Comparison of ENCODE assay signal across 9 cellular contexts in genomic region chr1:25566186-25566729, GRCh38. TPM values are rescaled to one million over a fixed set of nuclear protein-coding genes. Genes with fewer than 3 reads are reported as not detected.
DNase-seq lines count a peak whose midpoint lies in the region; ATAC-seq and TF ChIP-seq lines count a peak whose summit lies in the region.
"Had no signal": no experiment of that assay in that cellular context is flagged by ENCODE, and none has a peak within 500 bp of the region (broad histone marks: within the 10 kb centered on the region; RNA-seq: fewer than 3 reads in every experiment).

No MANE protein-coding gene starts in this region.

- peak overlapping the region; percentile 42 for H3K4me3 ChIP-seq in OCI-LY7 (ENCODE audit: low read depth, low read length, poor library complexity, severe bottlenecking)
- no peak overlapping the region for H3K4me3 ChIP-seq in endodermal cell (ENCODE audit: low read length)
- peak overlapping the region in 1 of 4 donors; percentile 9 for H3K4me3 ChIP-seq in sigmoid colon

- peak overlapping the region; percentile 17; the same call in 1 of the 2 replicates for H2AFZ ChIP-seq in OCI-LY7 (ENCODE audit: low read length)

- intact Hi-C loops in OCI-LY7 (cut with micrococcal nuclease; ENCODE audit: unreplicated experiment) = loop anchor here (1.0 kb wide), 2 partner anchors 46 to 244 kb away; no protein-coding TSS in a partner anchor
- intact Hi-C loops in sigmoid colon (cut with DNase I) = loop anchor here (2.0 kb wide), 1 partner anchor 21 kb away; no protein-coding TSS in a partner anchor

- CTCF ChIA-PET in OCI-LY7 (lab: Charles Lee; ENCODE audit: unreplicated experiment) = interaction anchor here (0.6 to 2.1 kb wide), 7 partner anchors 13 to 196 kb away, joined by 3 to 23 read pairs (median 4); no protein-coding TSS in a partner anchor

- H3K36me3 ChIP-seq in OCI-LY7 (ENCODE audit: insufficient read depth, low read length) = peaks cover 13% of the 10 kb centered on the region; the same call in 1 of the 2 replicates
- H3K36me3 ChIP-seq in endodermal cell (ENCODE audit: control insufficient read depth, insufficient read depth, low read length) = no peaks in the 10 kb centered on the region
- H3K36me3 ChIP-seq in sigmoid colon = peaks cover 0 to 20% (median 2%) of the 10 kb centered on the region in 4 donors

- ATAC-seq in GM21576 (IDR thresholded peaks at IDR 0.05; ENCODE audit: unreplicated experiment) = no peak

- H3K27me3 ChIP-seq in endodermal cell (ENCODE audit: control insufficient read depth, insufficient read depth, low read length, poor library complexity, severe bottlenecking) = no peaks in the 10 kb centered on the region
- H3K27me3 ChIP-seq in sigmoid colon = no peaks in the 10 kb centered on the region

- peak overlapping the region; percentile 77 for H3K4me2 ChIP-seq in OCI-LY7 (ENCODE audit: low read length)

- no peaks in the 10 kb centered on the region for H3K36me3 Mint-ChIP-seq in endodermal cell (ENCODE audit: low read depth)

- WGBS in endodermal cell (ENCODE audit: insufficient coverage in 1 of 2, insufficient read length in 1 of 2), 2 experiments = 76 to 83% methylated on average over 6 to 9 of the region's 9 CpGs
- 49 to 74% methylated on average over 9 of the region's 9 CpGs for WGBS in sigmoid colon, 2 donors

- H3K9ac ChIP-seq in endodermal cell (ENCODE audit: extremely low read depth, low read length, poor library complexity, severe bottlenecking) = no peak overlapping the region

- H3K9me2 ChIP-seq in OCI-LY7 (ENCODE audit: insufficient read depth, low read length) = no peaks in the 10 kb centered on the region

- H3K4me3 Mint-ChIP-seq in endodermal cell = no peak overlapping the region

- TF ChIP-seq POLR2A in sigmoid colon (IDR thresholded peaks at IDR 0.05) = no peak

- no peak overlapping the region for H3K27ac Mint-ChIP-seq in endodermal cell

- H3K9me3 ChIP-seq in OCI-LY7 (ENCODE audit: low read length) = no peaks in the 10 kb centered on the region
- no peaks in the 10 kb centered on the region for H3K9me3 ChIP-seq in endodermal cell (ENCODE audit: control insufficient read depth, low read length)
- H3K9me3 ChIP-seq in sigmoid colon = no peaks in the 10 kb centered on the region

- H3K27me3 Mint-ChIP-seq in endodermal cell (ENCODE audit: insufficient read depth) = no peaks in the 10 kb centered on the region

- peak overlapping the region; percentile 75 for H3K27ac ChIP-seq in OCI-LY7 (ENCODE audit: low read depth, low read length, poor library complexity, severe bottlenecking)
- H3K27ac ChIP-seq in endodermal cell (ENCODE audit: low read depth, low read length) = peak overlapping the region; percentile 83
- peak overlapping the region; percentile 76 to 91 (median 86) for H3K27ac ChIP-seq in sigmoid colon

- TF ChIP-seq EP300 in sigmoid colon (IDR thresholded peaks at IDR 0.05) = no peak

- peaks cover 13% of the 10 kb centered on the region for H3K4me1 Mint-ChIP-seq in endodermal cell

- H4K20me1 ChIP-seq in OCI-LY7 (ENCODE audit: insufficient read depth, low read length) = no peaks in the 10 kb centered on the region

- POLR2A ChIA-PET in OCI-LY7 (lab: Charles Lee) = interaction anchor here (0.6 to 4.0 kb wide), 10 partner anchors 11 to 327 kb away, joined by 3 to 51 read pairs (median 3); partner anchors contain the start of gene LDLRAP1

- H3K79me2 ChIP-seq in OCI-LY7 (ENCODE audit: insufficient read depth, low read depth, low read length) = 0 out of 2 replicates have a peak, but pooled peaks cover 4% of the 10 kb centered on the region

- H3K9me3 Mint-ChIP-seq in endodermal cell = no peaks in the 10 kb centered on the region

- DNase-seq in DMS153 treated with DMSO at 0.1 percent for 48 hours (lab: John Stamatoyannopoulos, UW; ENCODE audit: unreplicated experiment) (peak; percentile 20), OCI-LY7 (ENCODE audit: low spot score) (peak; percentile 25), endodermal cell (no peak), sigmoid colon (no peak), midbrain (lab: John Stamatoyannopoulos, UW) (no peak), CD1c-positive myeloid dendritic cell (ENCODE audit: extremely low spot score) (no peak)
- DNase-seq in stimulated activated CD4-positive, alpha-beta T cell treated with anti-CD3 and anti-CD28 coated beads, Interleukin-4, amount 100 ng/mL, for 24 hours = no peak
- DNase-seq: GF-D8 had no signal

- H3K4me1 ChIP-seq in OCI-LY7 (ENCODE audit: insufficient read depth, low read length, poor library complexity, severe bottlenecking) (peaks cover 67% of the 10 kb centered on the region), endodermal cell (ENCODE audit: control insufficient read depth, insufficient read depth, low read length) (no peaks in the 10 kb centered on the region), sigmoid colon (peaks cover 0 to 55% (median 41%) of the 10 kb centered on the region in 4 donors)

- TF ChIP-seq CTCF in OCI-LY7 (conservative IDR thresholded peaks at IDR 0.05; ENCODE audit: low read length) = no peak
- TF ChIP-seq CTCF in endodermal cell (conservative IDR thresholded peaks at IDR 0.05) = no peak
- no peak for TF ChIP-seq CTCF in sigmoid colon (IDR thresholded peaks at IDR 0.05)

- BruUV-seq in OCI-LY7 (replicated peaks; lab: Mats Ljungman, UMichigan) = no TSS peak

RNA-seq across cellular contexts. Expression of gene LDLRAP1, which starts 22.9 kb away (rescaled TPM):
- total RNA-seq in OCI-LY7 (2014; rRNA removed; shearing (Covaris generic)) = 12.6 and 14.9 TPM in 2 replicates
- 30.3 and 36.2 TPM in 2 replicates for total RNA-seq in OCI-LY7 (2022)
- total RNA-seq in endodermal cell = 10 to 100 TPM; 13.9 to 14.5 TPM
- 9.4 TPM for polyA plus RNA-seq in endodermal cell (2013, experiment 1 of 2)
- polyA plus RNA-seq in endodermal cell (2013, experiment 2 of 2) = 8.9 TPM
- total RNA-seq in sigmoid colon = 10 to 100 TPM in 2 of 4 donors, 1 to 10 TPM in 2; 9.1 to 17.4 (median 10.3) TPM
- polyA plus RNA-seq in sigmoid colon = 10 to 100 TPM; 25.9 to 35.8 (median 30.0) TPM

RNA-seq across cellular contexts. Expression of gene MAN1C1, which starts 50.3 kb away (rescaled TPM):
- 2.4 and 3.0 TPM in 2 replicates for total RNA-seq in OCI-LY7 (2014; rRNA removed; shearing (Covaris generic))
- total RNA-seq in OCI-LY7 (2022) (4.6 and 4.9 TPM in 2 replicates), endodermal cell (1 to 10 TPM; 2.2 to 4.3 TPM), sigmoid colon (10 to 100 TPM; 12.8 to 32.1 (median 22.9) TPM)
- polyA plus RNA-seq in endodermal cell (2013, experiment 1 of 2) = 8.0 TPM
- polyA plus RNA-seq in endodermal cell (2013, experiment 2 of 2) = 6.9 TPM
- 1 to 10 TPM in 2 of 3 donors, under 1 TPM in 1; 0.69 to 7.4 (median 3.6) TPM for polyA plus RNA-seq in sigmoid colon

Comparison
In these comparisons a context has a peak if more than half of its experiments do, and no peak if none do; other contexts are left out.
1. DNase-seq: peak in DMS153 treated with DMSO at 0.1 percent for 48 hours (single experiment) and OCI-LY7 (single experiment); none in endodermal cell (single experiment), sigmoid colon (single experiment), midbrain (single experiment), CD1c-positive myeloid dendritic cell (single experiment) and stimulated activated CD4-positive, alpha-beta T cell treated with anti-CD3 and anti-CD28 coated beads, Interleukin-4, amount 100 ng/mL, for 24 hours (single experiment).
2. Peak in every context shown above with its lines, with median percentiles within 50 percentile points of each other: H3K27ac ChIP-seq.